In the genomic region with DNA sequence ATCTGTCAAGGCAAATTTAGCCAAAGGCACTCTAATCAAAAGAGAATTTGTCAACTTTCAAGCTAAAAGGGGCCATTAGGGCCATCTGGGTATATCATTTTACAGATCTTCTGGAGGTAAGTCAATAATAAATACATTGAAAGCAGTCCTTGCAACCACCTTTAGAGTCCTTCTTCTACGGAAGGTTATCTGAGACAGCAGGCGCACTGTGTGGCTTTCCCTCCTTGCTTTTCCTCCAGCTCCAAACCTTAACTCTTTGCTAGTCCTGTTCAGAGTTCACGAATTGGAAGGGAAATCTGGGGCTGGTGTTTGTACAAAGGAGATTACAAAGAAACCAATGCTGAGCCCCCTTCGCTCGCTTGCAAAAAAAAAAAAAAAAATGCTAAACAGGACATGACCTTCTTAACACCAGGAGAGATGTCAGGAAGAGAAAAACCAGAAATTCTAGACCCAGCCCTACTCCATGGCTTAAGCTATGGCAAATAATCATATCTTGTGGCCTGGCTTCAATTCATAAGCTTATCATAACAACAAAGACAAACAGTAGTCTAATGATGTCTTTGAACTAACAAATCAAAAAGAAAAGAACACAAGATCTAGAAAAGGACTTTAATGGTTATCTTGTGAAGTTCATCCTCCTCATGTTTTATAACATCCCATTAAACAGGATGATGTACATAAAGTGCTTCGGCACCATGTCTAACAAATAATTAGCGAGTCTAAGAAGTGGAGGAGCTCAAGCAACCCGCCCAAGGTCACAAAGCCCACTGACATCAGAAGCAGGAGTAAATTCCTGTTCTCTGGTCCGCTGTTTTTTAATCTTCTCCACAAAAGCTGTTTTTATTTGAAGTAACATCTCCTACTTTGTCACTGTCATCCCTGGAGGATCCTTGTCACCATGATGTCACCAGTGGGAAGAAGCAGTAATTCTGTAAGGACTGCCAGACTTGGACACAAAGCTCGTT, we compare ENCODE assay signal across 19 cellular contexts.
DNase-seq lines count a peak whose midpoint lies in the region; ATAC-seq and TF ChIP-seq lines count a peak whose summit lies in the region.
"Had no signal": no experiment of that assay in that cellular context is flagged by ENCODE, and none has a peak within 500 bp of the region (broad histone marks: within the 10 kb centered on the region; RNA-seq: fewer than 3 reads in every experiment).

No MANE protein-coding gene starts in this region.

- H3K27ac ChIP-seq in hepatocyte (no peak overlapping the region), testis (peak overlapping the region; percentile 39 to 45)
- H3K27ac ChIP-seq: BLaER1, KMS-11, SK-N-MC had no signal

- DNase-seq in hepatocyte (ENCODE audit: low spot score) (no peak), testis (peak; percentile 53), SHP77 (lab: John Stamatoyannopoulos, UW) (no peak), G401 (ENCODE audit: low spot score) (no peak)
- DNase-seq: DMS 273 treated with DMSO at 0.1 percent for 48 hours, MG63, NCI-H1092, NCI-H146, NCI-H2081, NCI-H226, NCI-H524 treated with DMSO at 0.1 percent for 48 hours, T-helper 1 cell had no signal

- in situ Hi-C loops in G401 (cut with HindIII; ENCODE audit: low sequenced_read_pairs): no loop called here

- H3K4me1 ChIP-seq in hepatocyte (ENCODE audit: insufficient read depth) (peaks cover 8% of the 10 kb centered on the region), testis (peaks cover 5% of the 10 kb centered on the region)
- H3K4me1 ChIP-seq: BLaER1 had no signal

- no peak for TF ChIP-seq CTCF in hepatocyte (IDR thresholded peaks at IDR 0.05; ENCODE audit: poor library complexity)
- no peak for TF ChIP-seq CTCF in testis (IDR thresholded peaks at IDR 0.05)

- WGBS in hepatocyte (ENCODE audit: low lambda C conversion rate, missing lambda C conversion rate): 29% methylated on average over 10 of the region's 10 CpGs
- WGBS in testis, 2 donors: 65 to 67% methylated on average over 10 of the region's 10 CpGs

- no peak for TF ChIP-seq POLR2A in testis (IDR thresholded peaks at IDR 0.05)

- H3K36me3 Mint-ChIP-seq in IgD-negative memory B cell: peaks cover 10% of the 10 kb centered on the region

- no peaks in the 10 kb centered on the region for H4K20me1 ChIP-seq in hepatocyte (ENCODE audit: insufficient read depth, poor library complexity, severe bottlenecking)
- H4K20me1 ChIP-seq: BLaER1 had no signal

- H3K9me2 ChIP-seq in hepatocyte (replicated peaks; ENCODE audit: insufficient read depth): no peaks in the 10 kb centered on the region

- H3K27me3 ChIP-seq in hepatocyte: no peaks in the 10 kb centered on the region
- H3K27me3 ChIP-seq in testis: no peaks in the 10 kb centered on the region
- H3K27me3 ChIP-seq: BLaER1, MG63 had no signal

- H2AFZ ChIP-seq in hepatocyte: no peak overlapping the region
- H2AFZ ChIP-seq: GM23338 had no signal

- peak overlapping the region; percentile 48 for H3K4me2 ChIP-seq in hepatocyte
- H3K4me2 ChIP-seq: BLaER1, GM23338, KMS-11 had no signal

- no peaks in the 10 kb centered on the region for H3K9me3 ChIP-seq in hepatocyte (ENCODE audit: low read depth)
- no peaks in the 10 kb centered on the region for H3K9me3 ChIP-seq in testis
- H3K9me3 ChIP-seq: BLaER1, MG63 had no signal

- no peaks in the 10 kb centered on the region for H3K9me3 Mint-ChIP-seq in IgD-negative memory B cell
- H3K9me3 Mint-ChIP-seq: GM23338 had no signal

- H3K27me3 Mint-ChIP-seq in IgD-negative memory B cell: no peaks in the 10 kb centered on the region

- peak overlapping the region; percentile 39 to 50 (median 42) for H3K27ac Mint-ChIP-seq in IgD-negative memory B cell

- intact Hi-C loops in testis (cut with DNase I; ENCODE audit: low total_unique reads): no loop called here

- ATAC-seq in SK-N-SH treated with all-trans-retinoic acid at 6 μM for 48 hours (no peak; the same call in 2 of the 3 replicates), HG03025 (IDR thresholded peaks at IDR 0.05; ENCODE audit: low FRiP score, unreplicated experiment) (no peak)
- ATAC-seq: GM23338 had no signal

- H3K79me2 ChIP-seq in hepatocyte: peaks cover 11% of the 10 kb centered on the region

- H3K4me3 ChIP-seq in hepatocyte (no peak overlapping the region), testis (no peak overlapping the region)
- H3K4me3 ChIP-seq: BLaER1, GM23338, MG63, SK-N-MC had no signal

- no peak overlapping the region for H3K4me3 Mint-ChIP-seq in IgD-negative memory B cell
- H3K4me3 Mint-ChIP-seq: GM23338 had no signal

- H3K4me1 Mint-ChIP-seq in IgD-negative memory B cell: peaks cover 7 to 9% (median 9%) of the 10 kb centered on the region in 3 donors

- H3K36me3 ChIP-seq in hepatocyte (replicated peaks; ENCODE audit: insufficient read depth, low read depth): no peaks in the 10 kb centered on the region
- H3K36me3 ChIP-seq in testis (ENCODE audit: low read depth, missing control alignments): no peaks in the 10 kb centered on the region
- H3K36me3 ChIP-seq: BLaER1, MG63 had no signal

TF ChIP-seq in SK-N-SH treated with all-trans-retinoic acid at 6 μM for 48 hours, 23 proteins besides CTCF, POLR2A, EP300 and RAD21 (continues in another document):
- no peak for TF ChIP-seq ESRRG (CRISPR knock-in tag; IDR thresholded peaks at IDR 0.05)
- no peak for TF ChIP-seq ARNTL (CRISPR knock-in tag; IDR thresholded peaks at IDR 0.05; ENCODE audit: borderline replicate concordance, low read depth)
- no peak for TF ChIP-seq TOX (CRISPR knock-in tag; IDR thresholded peaks at IDR 0.05; ENCODE audit: borderline replicate concordance)
- no peak for TF ChIP-seq ZFP3 (CRISPR knock-in tag; IDR thresholded peaks at IDR 0.05)
- no peak; the same call in 1 of the 2 replicates for TF ChIP-seq ZNF565 (CRISPR knock-in tag; conservative IDR thresholded peaks at IDR 0.05; ENCODE audit: low read depth)
- TF ChIP-seq ZNF70 (CRISPR knock-in tag; IDR thresholded peaks at IDR 0.05): 0 out of 2 replicates have a peak, but pooled peaks have one; percentile 3
- TF ChIP-seq TCF4 (CRISPR knock-in tag; IDR thresholded peaks at IDR 0.05; ENCODE audit: borderline replicate concordance): peak; percentile 84
- TF ChIP-seq, protein P1, sequence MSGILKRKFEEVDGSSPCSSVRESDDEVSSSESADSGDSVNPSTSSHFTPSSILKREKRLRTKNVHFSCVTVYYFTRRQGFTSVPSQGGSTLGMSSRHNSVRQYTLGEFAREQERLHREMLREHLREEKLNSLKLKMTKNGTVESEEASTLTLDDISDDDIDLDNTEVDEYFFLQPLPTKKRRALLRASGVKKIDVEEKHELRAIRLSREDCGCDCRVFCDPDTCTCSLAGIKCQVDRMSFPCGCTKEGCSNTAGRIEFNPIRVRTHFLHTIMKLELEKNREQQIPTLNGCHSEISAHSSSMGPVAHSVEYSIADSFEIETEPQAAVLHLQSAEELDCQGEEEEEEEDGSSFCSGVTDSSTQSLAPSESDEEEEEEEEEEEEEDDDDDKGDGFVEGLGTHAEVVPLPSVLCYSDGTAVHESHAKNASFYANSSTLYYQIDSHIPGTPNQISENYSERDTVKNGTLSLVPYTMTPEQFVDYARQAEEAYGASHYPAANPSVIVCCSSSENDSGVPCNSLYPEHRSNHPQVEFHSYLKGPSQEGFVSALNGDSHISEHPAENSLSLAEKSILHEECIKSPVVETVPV (CRISPR knock-in tag; IDR thresholded peaks at IDR 0.05): no peak
- no peak for TF ChIP-seq BACH2 (CRISPR knock-in tag; IDR thresholded peaks at IDR 0.05; ENCODE audit: borderline replicate concordance)
- TF ChIP-seq RARB (CRISPR knock-in tag; IDR thresholded peaks at IDR 0.05): no peak
- TF ChIP-seq OSR1 (CRISPR knock-in tag; IDR thresholded peaks at IDR 0.05): no peak
- TF ChIP-seq, protein P2, sequence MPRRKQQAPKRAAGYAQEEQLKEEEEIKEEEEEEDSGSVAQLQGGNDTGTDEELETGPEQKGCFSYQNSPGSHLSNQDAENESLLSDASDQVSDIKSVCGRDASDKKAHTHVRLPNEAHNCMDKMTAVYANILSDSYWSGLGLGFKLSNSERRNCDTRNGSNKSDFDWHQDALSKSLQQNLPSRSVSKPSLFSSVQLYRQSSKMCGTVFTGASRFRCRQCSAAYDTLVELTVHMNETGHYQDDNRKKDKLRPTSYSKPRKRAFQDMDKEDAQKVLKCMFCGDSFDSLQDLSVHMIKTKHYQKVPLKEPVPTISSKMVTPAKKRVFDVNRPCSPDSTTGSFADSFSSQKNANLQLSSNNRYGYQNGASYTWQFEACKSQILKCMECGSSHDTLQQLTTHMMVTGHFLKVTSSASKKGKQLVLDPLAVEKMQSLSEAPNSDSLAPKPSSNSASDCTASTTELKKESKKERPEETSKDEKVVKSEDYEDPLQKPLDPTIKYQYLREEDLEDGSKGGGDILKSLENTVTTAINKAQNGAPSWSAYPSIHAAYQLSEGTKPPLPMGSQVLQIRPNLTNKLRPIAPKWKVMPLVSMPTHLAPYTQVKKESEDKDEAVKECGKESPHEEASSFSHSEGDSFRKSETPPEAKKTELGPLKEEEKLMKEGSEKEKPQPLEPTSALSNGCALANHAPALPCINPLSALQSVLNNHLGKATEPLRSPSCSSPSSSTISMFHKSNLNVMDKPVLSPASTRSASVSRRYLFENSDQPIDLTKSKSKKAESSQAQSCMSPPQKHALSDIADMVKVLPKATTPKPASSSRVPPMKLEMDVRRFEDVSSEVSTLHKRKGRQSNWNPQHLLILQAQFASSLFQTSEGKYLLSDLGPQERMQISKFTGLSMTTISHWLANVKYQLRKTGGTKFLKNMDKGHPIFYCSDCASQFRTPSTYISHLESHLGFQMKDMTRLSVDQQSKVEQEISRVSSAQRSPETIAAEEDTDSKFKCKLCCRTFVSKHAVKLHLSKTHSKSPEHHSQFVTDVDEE (CRISPR knock-in tag; IDR thresholded peaks at IDR 0.05): no peak; the same call in 1 of the 2 replicates
- TF ChIP-seq GLIS3 (CRISPR knock-in tag; IDR thresholded peaks at IDR 0.05): no peak
- no peak for TF ChIP-seq CREB5 (CRISPR knock-in tag; IDR thresholded peaks at IDR 0.05; ENCODE audit: low read depth)
- 0 out of 2 replicates have a peak, but pooled peaks have one; percentile 4 for TF ChIP-seq ZNF8 (CRISPR knock-in tag; IDR thresholded peaks at IDR 0.05)
